9 cellular contexts compared by ENCODE assay signal in the genomic region with DNA sequence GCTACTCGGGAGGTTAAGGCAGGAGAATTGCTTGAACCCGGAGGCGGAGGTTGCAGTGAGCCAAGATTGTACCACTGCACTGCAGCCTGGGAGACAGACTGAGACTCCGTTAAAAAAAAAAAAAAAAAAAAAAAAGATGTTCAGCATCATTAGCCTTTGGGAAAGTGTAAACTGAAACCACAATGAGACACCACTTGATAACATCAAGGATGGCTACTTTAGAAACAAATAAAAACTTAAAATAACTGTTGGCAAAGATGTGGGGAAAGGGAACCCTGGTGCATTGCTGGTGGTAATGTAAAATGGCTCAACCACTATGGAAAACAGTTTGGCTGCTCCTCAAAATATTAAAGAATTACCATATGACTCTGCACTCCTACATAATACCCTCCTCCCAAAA. TPM values are rescaled to one million over a fixed set of nuclear protein-coding genes. Genes with fewer than 3 reads are reported as not detected.
A peak's percentile ranks its signal among the peaks of the same experiment; 100 is the strongest.
DNase-seq lines count a peak whose midpoint lies in the region; ATAC-seq and TF ChIP-seq lines count a peak whose summit lies in the region.
"Had no signal": no experiment of that assay in that cellular context is flagged by ENCODE, and none has a peak within 500 bp of the region (broad histone marks: within the 10 kb centered on the region; RNA-seq: fewer than 3 reads in every experiment).

No MANE protein-coding gene starts in this region.

- WGBS in aorta, 2 donors: 87 to 95% methylated on average over 4 of the region's 4 CpGs
- 85 to 95% (median 89%) methylated on average over 4 of the region's 4 CpGs for WGBS in adrenal gland, 4 donors

- H3K36me3 ChIP-seq in aorta (ENCODE audit: control insufficient read depth in 1 of 2, insufficient read depth in 2 of 2, low read length in 1 of 2): no peaks in the 10 kb centered on the region
- H3K36me3 ChIP-seq in adrenal gland (replicated peaks in 1 of 2): peaks cover 0 to 9% of the 10 kb centered on the region in 2 donors

- intact Hi-C loops in activated CD4-positive, alpha-beta T cell treated with anti-CD3 and anti-CD28 coated beads for 36 hours (cut with DNase I, micrococcal nuclease): loop anchor here (2.0 to 5.0 kb wide), 4 partner anchors 38 to 208 kb away; a partner anchor contains a TSS
- intact Hi-C loops in aorta (cut with DNase I): no loop called here
- intact Hi-C loops in adrenal gland (cut with DNase I): loop anchor here in 1 of 2 donors (10.0 kb wide), 1 partner anchor 115 kb away; no protein-coding TSS in a partner anchor

- no peak overlapping the region for H3K27ac ChIP-seq in aorta (ENCODE audit: low read depth in 1 of 2, low read length in 2 of 2)
- H3K27ac ChIP-seq in adrenal gland: no peak overlapping the region

- peaks cover 33% of the 10 kb centered on the region for H3K4me1 Mint-ChIP-seq in activated CD4-positive, alpha-beta T cell treated with anti-CD3 and anti-CD28 coated beads for 36 hours
- H3K4me1 Mint-ChIP-seq in activated CD8-positive, alpha-beta T cell treated with anti-CD3 and anti-CD28 coated beads, Interleukin-2, amount 10 ng/mL, durations not matched to agents 7 days and 5 days (ENCODE audit: low read depth): peaks cover 31% of the 10 kb centered on the region
- H3K4me1 Mint-ChIP-seq in nephron progenitor cell: peaks cover 22% of the 10 kb centered on the region

- no peak for TF ChIP-seq CTCF in LNCaP clone FGC (IDR thresholded peaks at IDR 0.05; ENCODE audit: control insufficient read depth, extremely low read depth, insufficient read depth)
- no peak for TF ChIP-seq CTCF in nephron progenitor cell (IDR thresholded peaks at IDR 0.05)
- TF ChIP-seq CTCF in adrenal gland (IDR thresholded peaks at IDR 0.05): no peak

- no peak for DNase-seq in activated CD4-positive, alpha-beta T cell treated with anti-CD3 and anti-CD28 coated beads for 36 hours
- DNase-seq in activated CD4-positive, alpha-beta T cell treated with anti-CD3 and anti-CD28 coated beads for 48 hours: no peak
- DNase-seq in LNCaP clone FGC (ENCODE audit: low read depth): peak; percentile 74
- DNase-seq in activated CD8-positive, alpha-beta T cell treated with anti-CD3 and anti-CD28 coated beads, Interleukin-2, amount 10 ng/mL, durations not matched to agents 7 days and 5 days: no peak
- no peak for DNase-seq in nephron progenitor cell
- no peak for DNase-seq in aorta
- DNase-seq in T1000 (lab: John Stamatoyannopoulos, UW): no peak
- DNase-seq in adrenal gland: no peak
- DNase-seq: NCI-H2029 had no signal

- H3K4me3 ChIP-seq in LNCaP clone FGC (ENCODE audit: low read depth, low read length) (peak overlapping the region; percentile 97), aorta (ENCODE audit: low read length in 2 of 2) (no peak overlapping the region), adrenal gland (no peak overlapping the region)

- no peak for ATAC-seq in activated CD4-positive, alpha-beta T cell treated with anti-CD3 and anti-CD28 coated beads for 36 hours
- no peak for ATAC-seq in activated CD8-positive, alpha-beta T cell treated with anti-CD3 and anti-CD28 coated beads, Interleukin-2, amount 10 ng/mL, durations not matched to agents 7 days and 5 days
- ATAC-seq in aorta (ENCODE audit: low FRiP score): no peak

- H3K27ac Mint-ChIP-seq in activated CD4-positive, alpha-beta T cell treated with anti-CD3 and anti-CD28 coated beads for 36 hours: no peak overlapping the region
- H3K27ac Mint-ChIP-seq in activated CD8-positive, alpha-beta T cell treated with anti-CD3 and anti-CD28 coated beads, Interleukin-2, amount 10 ng/mL, durations not matched to agents 7 days and 5 days: no peak overlapping the region
- no peak overlapping the region for H3K27ac Mint-ChIP-seq in nephron progenitor cell

- H3K4me1 ChIP-seq in aorta (ENCODE audit: control insufficient read depth in 1 of 2, insufficient read depth in 2 of 2, low read length in 2 of 2) (peaks cover 0 to 4% of the 10 kb centered on the region in 2 donors), adrenal gland (replicated peaks in 1 of 2) (peaks cover 8 to 15% of the 10 kb centered on the region in 2 donors)

- POLR2A ChIA-PET in activated CD4-positive, alpha-beta T cell treated with anti-CD3 and anti-CD28 coated beads for 36 hours (lab: Charles Lee): no interaction called here
- POLR2A ChIA-PET in activated CD8-positive, alpha-beta T cell treated with anti-CD3 and anti-CD28 coated beads, Interleukin-2, amount 10 ng/mL, durations not matched to agents 7 days and 5 days (lab: Charles Lee): no interaction called here

- H3K9me3 Mint-ChIP-seq in activated CD4-positive, alpha-beta T cell treated with anti-CD3 and anti-CD28 coated beads for 36 hours (ENCODE audit: low read depth): peaks cover 8% of the 10 kb centered on the region
- peaks cover 4% of the 10 kb centered on the region for H3K9me3 Mint-ChIP-seq in activated CD8-positive, alpha-beta T cell treated with anti-CD3 and anti-CD28 coated beads, Interleukin-2, amount 10 ng/mL, durations not matched to agents 7 days and 5 days (ENCODE audit: insufficient read depth)
- peaks cover 33% of the 10 kb centered on the region for H3K9me3 Mint-ChIP-seq in nephron progenitor cell

- H3K9me3 ChIP-seq in aorta (ENCODE audit: control insufficient read depth, low read length) (no peaks in the 10 kb centered on the region), adrenal gland (replicated peaks in 1 of 3) (peaks cover 0 to 18% (median 0%) of the 10 kb centered on the region in 3 donors)

- peak overlapping the region; percentile 100 for H3K4me3 Mint-ChIP-seq in activated CD4-positive, alpha-beta T cell treated with anti-CD3 and anti-CD28 coated beads for 36 hours
- peak overlapping the region; percentile 88 for H3K4me3 Mint-ChIP-seq in activated CD8-positive, alpha-beta T cell treated with anti-CD3 and anti-CD28 coated beads, Interleukin-2, amount 10 ng/mL, durations not matched to agents 7 days and 5 days
- H3K4me3 Mint-ChIP-seq in nephron progenitor cell: peak overlapping the region; percentile 97

- H3K36me3 Mint-ChIP-seq in activated CD4-positive, alpha-beta T cell treated with anti-CD3 and anti-CD28 coated beads for 36 hours (ENCODE audit: low read depth): peaks cover 35% of the 10 kb centered on the region
- peaks cover 34% of the 10 kb centered on the region for H3K36me3 Mint-ChIP-seq in activated CD8-positive, alpha-beta T cell treated with anti-CD3 and anti-CD28 coated beads, Interleukin-2, amount 10 ng/mL, durations not matched to agents 7 days and 5 days (ENCODE audit: low read depth)
- H3K36me3 Mint-ChIP-seq in nephron progenitor cell (ENCODE audit: low read depth): peaks cover 55% of the 10 kb centered on the region

- no peaks in the 10 kb centered on the region for H3K27me3 ChIP-seq in aorta (ENCODE audit: control insufficient read depth in 1 of 2, insufficient read depth in 2 of 2, low read length in 1 of 2)
- no peaks in the 10 kb centered on the region for H3K27me3 ChIP-seq in adrenal gland

- H3K27me3 Mint-ChIP-seq in activated CD4-positive, alpha-beta T cell treated with anti-CD3 and anti-CD28 coated beads for 36 hours: no peaks in the 10 kb centered on the region
- H3K27me3 Mint-ChIP-seq in activated CD8-positive, alpha-beta T cell treated with anti-CD3 and anti-CD28 coated beads, Interleukin-2, amount 10 ng/mL, durations not matched to agents 7 days and 5 days (ENCODE audit: low read depth): no peaks in the 10 kb centered on the region
- peaks cover 4% of the 10 kb centered on the region for H3K27me3 Mint-ChIP-seq in nephron progenitor cell (ENCODE audit: low read depth, poor library complexity)

- CTCF ChIA-PET in activated CD4-positive, alpha-beta T cell treated with anti-CD3 and anti-CD28 coated beads for 36 hours (lab: Charles Lee): interaction anchor here (1.1 to 2.1 kb wide), 2 partner anchors 10 to 13 kb away, joined by 3 to 6 read pairs; no protein-coding TSS in a partner anchor
- CTCF ChIA-PET in activated CD8-positive, alpha-beta T cell treated with anti-CD3 and anti-CD28 coated beads, Interleukin-2, amount 10 ng/mL, durations not matched to agents 7 days and 5 days (lab: Charles Lee): interaction anchor here (1.5 kb wide), 2 partner anchors 196 to 257 kb away, joined by 3 to 5 read pairs; no protein-coding TSS in a partner anchor

- no peak for TF ChIP-seq POLR2A in adrenal gland (IDR thresholded peaks at IDR 0.05)

RNA-seq across cellular contexts. Expression of a gene that starts 1.9 kb away (rescaled TPM):
- total RNA-seq in activated CD4-positive, alpha-beta T cell treated with anti-CD3 and anti-CD28 coated beads for 36 hours: 10 to 100 TPM; 31.4 to 40.0 TPM
- 10 to 100 TPM; 30.3 to 33.4 TPM for total RNA-seq in activated CD8-positive, alpha-beta T cell treated with anti-CD3 and anti-CD28 coated beads, Interleukin-2, amount 10 ng/mL, durations not matched to agents 7 days and 5 days
- total RNA-seq in aorta: 1 to 10 TPM; 8.4 to 9.5 TPM
- polyA plus RNA-seq in aorta: 10 to 100 TPM in 1 of 2 donors, 1 to 10 TPM in 1; 7.4 to 10.3 TPM
- 10 to 100 TPM; 10.6 to 22.0 (median 15.0) TPM for total RNA-seq in adrenal gland
- polyA plus RNA-seq in adrenal gland: 10 to 100 TPM in 1 of 3 donors, 1 to 10 TPM in 2; 6.6 to 44.6 (median 9.5) TPM

RNA-seq across cellular contexts. Expression of a gene that starts 49.3 kb away (rescaled TPM):
- 10 to 100 TPM; 27.3 to 28.1 TPM for total RNA-seq in activated CD4-positive, alpha-beta T cell treated with anti-CD3 and anti-CD28 coated beads for 36 hours
- total RNA-seq in activated CD8-positive, alpha-beta T cell treated with anti-CD3 and anti-CD28 coated beads, Interleukin-2, amount 10 ng/mL, durations not matched to agents 7 days and 5 days: 10 to 100 TPM; 26.5 to 31.8 TPM
- total RNA-seq in aorta (10 to 100 TPM; 23.4 to 27.1 TPM), adrenal gland (10 to 100 TPM in 7 of 8 donors, 1 to 10 TPM in 1; 8.8 to 32.3 (median 17.1) TPM)
- polyA plus RNA-seq in aorta (10 to 100 TPM in 1 of 2 donors, 1 to 10 TPM in 1; 5.6 to 10.4 TPM), adrenal gland (10 to 100 TPM in 1 of 3 donors, 1 to 10 TPM in 2; 2.9 to 25.5 (median 4.7) TPM)

Comparison
In these comparisons a context has a peak if more than half of its experiments do, and no peak if none do; other contexts are left out.
1. intact Hi-C loops: an anchor here in activated CD4-positive, alpha-beta T cell treated with anti-CD3 and anti-CD28 coated beads for 36 hours (2.0 to 5.0 kb wide); none called in aorta.